26 cellular contexts compared by ENCODE assay signal in the genomic region with DNA sequence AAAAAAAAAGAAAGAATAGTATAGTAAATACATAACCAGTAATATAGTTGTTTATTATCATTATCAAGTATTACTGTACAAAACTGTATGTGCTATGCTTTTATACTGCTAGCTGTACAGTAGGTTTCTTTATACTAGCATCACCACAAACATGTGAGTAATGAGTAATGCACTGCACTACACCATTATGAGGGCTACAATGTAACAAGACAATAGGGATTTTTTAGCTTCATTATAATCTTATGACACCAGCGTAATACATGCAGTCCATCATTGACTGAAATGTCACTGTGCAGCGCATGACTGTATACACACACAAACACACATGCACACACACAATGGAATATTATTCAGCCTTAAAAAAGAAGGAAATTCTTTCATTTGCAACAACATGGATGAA.
"Had no signal": no experiment of that assay in that cellular context is flagged by ENCODE, and none has a peak within 500 bp of the region (broad histone marks: within the 10 kb centered on the region; RNA-seq: fewer than 3 reads in every experiment).

No MANE protein-coding gene starts in this region.

- H3K36me3 Mint-ChIP-seq: natural killer cell had no signal

- H3K9me3 Mint-ChIP-seq: natural killer cell had no signal

- H3K4me3 ChIP-seq: esophagus squamous epithelium, lower lobe of right lung, prostate gland, sigmoid colon, testis, tibial artery, upper lobe of left lung had no signal

- FAIRE-seq: endometrium, frontal cortex, keratinocyte, urothelium cell line had no signal

- H3K27me3 Mint-ChIP-seq: stimulated activated memory B cell treated with anti-CD40 and anti-IgM and Interleukin-4, amounts not matched to agents 10 μg/mL and 1 μg/mL and 100 μg/mL, for 72 hours had no signal

- ATAC-seq: effector memory CD8-positive, alpha-beta T cell; left ventricle myocardium superior; lower lobe of right lung; natural killer cell; right cardiac atrium; stimulated activated memory B cell treated with anti-CD40 and anti-IgM and Interleukin-4, amounts not matched to agents 10 μg/mL and 1 μg/mL and 100 μg/mL, for 72 hours; stimulated activated naive CD8-positive, alpha-beta T cell treated with anti-CD3 and anti-CD28 coated beads, Interleukin-15, Interleukin-2, amounts not matched to agents 100 U/mL and 50 U/mL, for 24 hours had no signal

- H3K27me3 ChIP-seq: esophagus squamous epithelium, neutrophil, sigmoid colon, testis, tibial artery, upper lobe of left lung had no signal

- H3K27ac ChIP-seq: esophagus squamous epithelium, lower lobe of right lung, neutrophil, prostate gland, testis, tibial artery, upper lobe of left lung had no signal

- H3K36me3 ChIP-seq: esophagus squamous epithelium, lower lobe of right lung, neutrophil, prostate gland, sigmoid colon, tibial artery, upper lobe of left lung had no signal

- DNase-seq: cortex of kidney; effector memory CD8-positive, alpha-beta T cell; erythroblast; esophagus squamous epithelium; head of caudate nucleus; left ventricle myocardium superior; lower lobe of right lung; natural killer cell; right cardiac atrium; sigmoid colon; stimulated activated CD4-positive, alpha-beta T cell treated with anti-CD3 and anti-CD28 coated beads, Interleukin-2, amount 100 ng/mL, for 24 hours; stimulated activated CD4-positive, alpha-beta T cell treated with anti-CD3 and anti-CD28 coated beads, Interleukin-4, amount 100 ng/mL, for 24 hours; stimulated activated naive CD8-positive, alpha-beta T cell treated with anti-CD3 and anti-CD28 coated beads, Interleukin-15, Interleukin-2, amounts not matched to agents 100 U/mL and 50 U/mL, for 24 hours; substantia nigra; testis; tibial artery; upper lobe of left lung had no signal

- H3K27ac Mint-ChIP-seq: effector memory CD8-positive, alpha-beta T cell; memory B cell; natural killer cell; stimulated activated memory B cell treated with anti-CD40 and anti-IgM and Interleukin-4, amounts not matched to agents 10 μg/mL and 1 μg/mL and 100 μg/mL, for 72 hours had no signal

- H3K4me1 ChIP-seq: esophagus squamous epithelium, lower lobe of right lung, prostate gland, testis, tibial artery, upper lobe of left lung had no signal

- H3K4me1 Mint-ChIP-seq: natural killer cell had no signal

- H3K4me3 Mint-ChIP-seq: effector memory CD8-positive, alpha-beta T cell; memory B cell; natural killer cell; neural crest cell; stimulated activated memory B cell treated with anti-CD40 and anti-IgM and Interleukin-4, amounts not matched to agents 10 μg/mL and 1 μg/mL and 100 μg/mL, for 72 hours had no signal

- H3K9me3 ChIP-seq: lower lobe of right lung, neutrophil, prostate gland, testis, tibial artery, upper lobe of left lung had no signal
